Comparison of ENCODE assay signal across 8 cellular contexts in the genomic region with DNA sequence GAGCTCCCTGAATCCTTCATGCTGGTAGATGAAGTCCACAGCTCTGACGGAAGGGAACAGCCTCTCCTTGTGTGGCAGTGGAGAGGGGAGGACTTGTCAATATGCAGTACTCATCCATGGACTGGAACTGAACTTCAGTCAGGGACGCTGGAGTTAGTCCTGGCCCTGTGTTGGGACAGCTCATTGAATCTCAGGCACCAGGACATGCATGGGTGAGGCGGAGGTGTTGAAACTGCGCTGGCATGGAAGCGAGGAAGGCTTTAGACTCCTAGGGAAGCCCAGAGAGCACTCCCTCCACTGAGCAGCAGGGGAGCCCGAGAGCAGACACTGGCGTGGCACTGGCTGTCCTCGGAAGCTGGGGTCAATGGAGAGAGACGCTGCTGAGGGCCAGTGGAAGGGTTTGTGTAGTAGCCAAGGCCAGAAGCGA.
A peak's percentile ranks its signal among the peaks of the same experiment; 100 is the strongest.
DNase-seq lines count a peak whose midpoint lies in the region; ATAC-seq and TF ChIP-seq lines count a peak whose summit lies in the region.

No MANE protein-coding gene starts in this region.

- TF ChIP-seq EP300 in suprapubic skin (IDR thresholded peaks at IDR 0.05), result no peak

- TF ChIP-seq CTCF in epithelial cell of proximal tubule (conservative IDR thresholded peaks at IDR 0.05; ENCODE audit: low read depth, low read length), result peak; percentile 69
- TF ChIP-seq CTCF in osteoblast (IDR thresholded peaks at IDR 0.05; ENCODE audit: extremely low read depth, low read depth, low read length), result peak; percentile 43
- TF ChIP-seq CTCF in suprapubic skin (IDR thresholded peaks at IDR 0.05), result peak in 1 of 2 donors; percentile 11

- H3K79me2 ChIP-seq in osteoblast (ENCODE audit: insufficient read depth, low read length), result no peaks in the 10 kb centered on the region

- H3K4me2 ChIP-seq in osteoblast (ENCODE audit: insufficient read depth, low read length), result no peak overlapping the region

- no peak overlapping the region for H2AFZ ChIP-seq in osteoblast (ENCODE audit: low read length)

- no peaks in the 10 kb centered on the region for H4K20me1 ChIP-seq in osteoblast (ENCODE audit: insufficient read depth, low read length)

- no peaks in the 10 kb centered on the region for H3K36me3 ChIP-seq in osteoblast (ENCODE audit: insufficient read depth, low read length)
- no peaks in the 10 kb centered on the region for H3K36me3 ChIP-seq in suprapubic skin

- no peaks in the 10 kb centered on the region for H3K9me3 ChIP-seq in osteoblast (ENCODE audit: low read depth, low read length)
- H3K9me3 ChIP-seq in suprapubic skin, result no peaks in the 10 kb centered on the region

- TF ChIP-seq POLR2A in suprapubic skin (IDR thresholded peaks at IDR 0.05), result no peak

- WGBS in suprapubic skin, result 61% methylated on average over 10 of the region's 10 CpGs

- H3K27ac ChIP-seq in osteoblast (ENCODE audit: low read depth, low read length) (no peak overlapping the region), suprapubic skin (no peak overlapping the region)

- peak; percentile 48 for DNase-seq in GM03348 (ENCODE audit: low spot score)
- DNase-seq in M059J (ENCODE audit: low read depth), result peak; percentile 61
- DNase-seq in epithelial cell of proximal tubule (ENCODE audit: low read depth), result peak; percentile 18
- no peak for DNase-seq in osteoblast (ENCODE audit: insufficient read length, low spot score, missing footprints)
- no peak for DNase-seq in NCI-H2107 treated with DMSO at 0.1 percent for 48 hours (lab: John Stamatoyannopoulos, UW; ENCODE audit: unreplicated experiment)
- DNase-seq in stimulated activated CD8-positive, alpha-beta memory T cell treated with anti-CD3 and anti-CD28 coated beads, Interleukin-4, amount 100 ng/mL, for 48 hours, result no peak
- DNase-seq in suprapubic skin (ENCODE audit: low spot score in 2 of 2), result no peak

- H3K4me1 ChIP-seq in osteoblast (ENCODE audit: insufficient read depth, low read length) (peaks cover 6% of the 10 kb centered on the region), suprapubic skin (no peaks in the 10 kb centered on the region)

- ATAC-seq in GM21529 (IDR thresholded peaks at IDR 0.05; ENCODE audit: unreplicated experiment), result no peak

- no peaks in the 10 kb centered on the region for H3K27me3 ChIP-seq in osteoblast (ENCODE audit: insufficient read depth, low read length)
- H3K27me3 ChIP-seq in suprapubic skin, result peaks cover 14% of the 10 kb centered on the region

- H3K4me3 ChIP-seq in epithelial cell of proximal tubule (ENCODE audit: low read depth, low read length) (no peak overlapping the region), osteoblast (ENCODE audit: insufficient read depth, low read length) (no peak overlapping the region), suprapubic skin (no peak overlapping the region)

Comparison
In these comparisons a context has a peak if more than half of its experiments do, and no peak if none do; other contexts are left out.
1. DNase-seq: peak in GM03348 (single experiment), M059J (single experiment) and epithelial cell of proximal tubule (single experiment); none in osteoblast (single experiment), NCI-H2107 treated with DMSO at 0.1 percent for 48 hours (single experiment), stimulated activated CD8-positive, alpha-beta memory T cell treated with anti-CD3 and anti-CD28 coated beads, Interleukin-4, amount 100 ng/mL, for 48 hours (single experiment) and suprapubic skin (0 of 2).